11 cellular contexts compared by ENCODE assay signal in the genomic region with DNA sequence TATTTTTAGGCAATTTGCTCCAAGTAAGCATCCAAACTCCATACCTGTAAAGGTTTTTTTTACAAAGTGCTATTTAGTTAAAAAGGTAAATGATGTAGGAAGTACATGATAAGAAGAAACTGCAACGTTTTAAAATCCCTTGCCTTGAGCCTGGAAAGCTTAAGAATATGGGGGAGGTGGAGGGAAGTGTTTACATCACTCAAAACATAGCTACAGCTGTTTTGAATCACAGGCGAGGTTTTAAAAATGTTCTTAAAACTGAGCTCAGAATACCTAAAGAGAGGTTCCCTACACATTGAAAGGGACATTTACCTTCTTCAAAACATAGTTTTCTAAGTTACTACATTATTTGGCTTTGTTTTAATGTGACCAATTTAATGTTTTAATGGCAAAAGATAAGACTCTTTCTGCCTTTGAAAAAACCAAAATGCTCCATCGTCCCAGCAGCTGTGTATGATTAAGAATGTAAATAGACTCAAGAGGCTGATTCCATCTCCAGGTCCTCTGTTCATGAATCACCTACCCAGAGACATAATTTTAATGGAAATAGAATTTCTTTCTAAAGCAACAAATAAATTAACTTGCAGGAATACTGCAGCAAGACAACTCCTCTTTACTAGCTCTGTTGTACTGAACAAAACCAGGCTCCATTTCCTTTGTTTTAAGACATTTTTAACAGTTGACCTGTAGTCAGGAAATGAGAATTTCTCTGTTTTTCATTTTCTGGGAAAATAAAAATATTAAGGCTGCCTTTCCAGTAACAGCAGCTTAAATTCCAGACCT. TPM values are rescaled to one million over a fixed set of nuclear protein-coding genes. Genes with fewer than 3 reads are reported as not detected.
DNase-seq lines count a peak whose midpoint lies in the region; ATAC-seq and TF ChIP-seq lines count a peak whose summit lies in the region.
"Had no signal": no experiment of that assay in that cellular context is flagged by ENCODE, and none has a peak within 500 bp of the region (broad histone marks: within the 10 kb centered on the region; RNA-seq: fewer than 3 reads in every experiment).

No MANE protein-coding gene starts in this region.

- H3K27me3 ChIP-seq in SK-N-SH (ENCODE audit: insufficient read depth): no peaks in the 10 kb centered on the region
- H3K27me3 ChIP-seq: BLaER1 had no signal

- no peaks in the 10 kb centered on the region for H3K36me3 ChIP-seq in SK-N-SH (replicated peaks in 1 of 2; ENCODE audit: control insufficient read depth in 1 of 2, insufficient read depth in 2 of 2, low read length in 1 of 2)
- H3K36me3 ChIP-seq: BLaER1 had no signal

- H3K4me1 ChIP-seq in SK-N-SH (ENCODE audit: control insufficient read depth in 1 of 2, insufficient read depth in 2 of 2, low read depth in 1 of 2, low read length in 1 of 2): peaks cover 21 to 40% of the 10 kb centered on the region in 2 experiments; a peak in 3 of 4 replicates
- H3K4me1 ChIP-seq: BLaER1 had no signal

- H4K20me1 ChIP-seq in SK-N-SH (ENCODE audit: insufficient read depth): no peaks in the 10 kb centered on the region
- H4K20me1 ChIP-seq: BLaER1 had no signal

- intact Hi-C loops in natural killer cell (cut with micrococcal nuclease): no loop called here

- CTCF ChIA-PET in SK-N-SH (lab: Yijun Ruan, JAX): interaction anchor here (0.8 to 3.1 kb wide), 7 partner anchors 120 to 1908 kb away, joined by 3 to 12 read pairs (median 6); no protein-coding TSS in a partner anchor

- H3K27me3 Mint-ChIP-seq in natural killer cell (ENCODE audit: low read depth in 2 of 2): no peaks in the 10 kb centered on the region

- H3K9me3 ChIP-seq in SK-N-SH: no peaks in the 10 kb centered on the region
- H3K9me3 ChIP-seq: BLaER1 had no signal

- TF ChIP-seq EP300 in SK-N-SH (IDR thresholded peaks at IDR 0.05; ENCODE audit: borderline replicate concordance in 1 of 2, low read depth in 1 of 2, low read length in 1 of 2): peak; percentile 77 to 92; a peak in 3 of 4 replicates

- H3K79me2 ChIP-seq in SK-N-SH (ENCODE audit: insufficient read depth): no peaks in the 10 kb centered on the region

- TF ChIP-seq RAD21 in SK-N-SH (IDR thresholded peaks at IDR 0.05; ENCODE audit: low read length): 0 out of 2 replicates have a peak, but pooled peaks have one; percentile 16

- peak overlapping the region; percentile 77 for H3K4me2 ChIP-seq in SK-N-SH
- H3K4me2 ChIP-seq: BLaER1 had no signal

- no peaks in the 10 kb centered on the region for H3K36me3 Mint-ChIP-seq in natural killer cell

- TF ChIP-seq CTCF in SK-N-SH (IDR thresholded peaks at IDR 0.05) (no peak), natural killer cell (IDR thresholded peaks at IDR 0.05) (no peak)

- H3K9me2 ChIP-seq in SK-N-SH: no peaks in the 10 kb centered on the region

- H3F3A ChIP-seq in SK-N-SH (replicated peaks; ENCODE audit: insufficient read depth): peaks cover 75% of the 10 kb centered on the region

- ATAC-seq in HG02981 (IDR thresholded peaks at IDR 0.05; ENCODE audit: unreplicated experiment) (no peak), natural killer cell (no peak), GM18502 (IDR thresholded peaks at IDR 0.05; ENCODE audit: poor library complexity, unreplicated experiment) (no peak)

- peak overlapping the region; percentile 99 to 100 for H3K27ac ChIP-seq in SK-N-SH (ENCODE audit: low read depth in 2 of 2, low read length in 1 of 2)
- H3K27ac ChIP-seq: BLaER1 had no signal

- H3K4me1 Mint-ChIP-seq in natural killer cell: no peaks in the 10 kb centered on the region

- WGBS in SK-N-SH (ENCODE audit: low lambda C conversion rate): 2% methylated on average over 3 of the region's 3 CpGs

- H3K9ac ChIP-seq in SK-N-SH: peak overlapping the region; percentile 91
- H3K9ac ChIP-seq: BLaER1 had no signal

- POLR2A ChIA-PET in SK-N-SH (lab: Yijun Ruan, JAX): no interaction called here

- H3K27ac Mint-ChIP-seq in natural killer cell: no peak overlapping the region

- no peaks in the 10 kb centered on the region for H3K9me3 Mint-ChIP-seq in natural killer cell

- peak overlapping the region; percentile 27; the same call in 1 of the 2 replicates for H2AFZ ChIP-seq in SK-N-SH (ENCODE audit: low read depth)

- DNase-seq in NCI-H2029 (lab: John Stamatoyannopoulos, UW) (peak; percentile 24), NCI-H2029 treated with DMSO at 0.1 percent for 48 hours (lab: John Stamatoyannopoulos, UW) (no peak), SK-N-SH (peak; percentile 44), fibroblast of peridontal ligament (ENCODE audit: extremely low read depth) (peak; percentile 90), smooth muscle cell of the brain vasculature (ENCODE audit: low read depth, low spot score) (peak; percentile 65), natural killer cell (no peak)
- DNase-seq: activated effector memory CD4-positive, alpha-beta T cell treated with Interleukin-2 at 50 U/mL for 16 hours; RPMI8226 had no signal

- H3K4me3 Mint-ChIP-seq in natural killer cell: no peak overlapping the region

- H3K4me3 ChIP-seq in SK-N-SH (ENCODE audit: low read depth in 2 of 2, low read length in 1 of 2): peak overlapping the region; percentile 21 to 45; a peak in 3 of 4 replicates
- H3K4me3 ChIP-seq: BLaER1 had no signal

TF ChIP-seq in SK-N-SH, 30 proteins besides CTCF, POLR2A, EP300 and RAD21 (continues in another document):
- no peak for TF ChIP-seq MXI1 (IDR thresholded peaks at IDR 0.05; ENCODE audit: low read depth, low read length)
- TF ChIP-seq, protein P1, sequence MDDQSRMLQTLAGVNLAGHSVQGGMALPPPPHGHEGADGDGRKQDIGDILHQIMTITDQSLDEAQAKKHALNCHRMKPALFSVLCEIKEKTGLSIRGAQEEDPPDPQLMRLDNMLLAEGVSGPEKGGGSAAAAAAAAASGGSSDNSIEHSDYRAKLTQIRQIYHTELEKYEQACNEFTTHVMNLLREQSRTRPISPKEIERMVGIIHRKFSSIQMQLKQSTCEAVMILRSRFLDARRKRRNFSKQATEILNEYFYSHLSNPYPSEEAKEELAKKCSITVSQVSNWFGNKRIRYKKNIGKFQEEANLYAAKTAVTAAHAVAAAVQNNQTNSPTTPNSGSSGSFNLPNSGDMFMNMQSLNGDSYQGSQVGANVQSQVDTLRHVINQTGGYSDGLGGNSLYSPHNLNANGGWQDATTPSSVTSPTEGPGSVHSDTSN (IDR thresholded peaks at IDR 0.05): peak; percentile 78
- TF ChIP-seq SMC3 (IDR thresholded peaks at IDR 0.05; ENCODE audit: low read depth, low read length): no peak
- TF ChIP-seq, protein P2, sequence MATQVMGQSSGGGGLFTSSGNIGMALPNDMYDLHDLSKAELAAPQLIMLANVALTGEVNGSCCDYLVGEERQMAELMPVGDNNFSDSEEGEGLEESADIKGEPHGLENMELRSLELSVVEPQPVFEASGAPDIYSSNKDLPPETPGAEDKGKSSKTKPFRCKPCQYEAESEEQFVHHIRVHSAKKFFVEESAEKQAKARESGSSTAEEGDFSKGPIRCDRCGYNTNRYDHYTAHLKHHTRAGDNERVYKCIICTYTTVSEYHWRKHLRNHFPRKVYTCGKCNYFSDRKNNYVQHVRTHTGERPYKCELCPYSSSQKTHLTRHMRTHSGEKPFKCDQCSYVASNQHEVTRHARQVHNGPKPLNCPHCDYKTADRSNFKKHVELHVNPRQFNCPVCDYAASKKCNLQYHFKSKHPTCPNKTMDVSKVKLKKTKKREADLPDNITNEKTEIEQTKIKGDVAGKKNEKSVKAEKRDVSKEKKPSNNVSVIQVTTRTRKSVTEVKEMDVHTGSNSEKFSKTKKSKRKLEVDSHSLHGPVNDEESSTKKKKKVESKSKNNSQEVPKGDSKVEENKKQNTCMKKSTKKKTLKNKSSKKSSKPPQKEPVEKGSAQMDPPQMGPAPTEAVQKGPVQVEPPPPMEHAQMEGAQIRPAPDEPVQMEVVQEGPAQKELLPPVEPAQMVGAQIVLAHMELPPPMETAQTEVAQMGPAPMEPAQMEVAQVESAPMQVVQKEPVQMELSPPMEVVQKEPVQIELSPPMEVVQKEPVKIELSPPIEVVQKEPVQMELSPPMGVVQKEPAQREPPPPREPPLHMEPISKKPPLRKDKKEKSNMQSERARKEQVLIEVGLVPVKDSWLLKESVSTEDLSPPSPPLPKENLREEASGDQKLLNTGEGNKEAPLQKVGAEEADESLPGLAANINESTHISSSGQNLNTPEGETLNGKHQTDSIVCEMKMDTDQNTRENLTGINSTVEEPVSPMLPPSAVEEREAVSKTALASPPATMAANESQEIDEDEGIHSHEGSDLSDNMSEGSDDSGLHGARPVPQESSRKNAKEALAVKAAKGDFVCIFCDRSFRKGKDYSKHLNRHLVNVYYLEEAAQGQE (IDR thresholded peaks at IDR 0.05; ENCODE audit: low read depth, low read length): no peak
- peak; percentile 76; the same call in 1 of the 2 replicates for TF ChIP-seq TEAD4 (IDR thresholded peaks at IDR 0.05; ENCODE audit: borderline replicate concordance, insufficient read depth)
- peak; percentile 72; the same call in 1 of the 2 replicates for TF ChIP-seq YY1 (IDR thresholded peaks at IDR 0.05; ENCODE audit: low read depth)
- TF ChIP-seq CHD2 (IDR thresholded peaks at IDR 0.05; ENCODE audit: low read length, partially characterized antibody): no peak
- TF ChIP-seq FOSL2 (IDR thresholded peaks at IDR 0.05; ENCODE audit: borderline replicate concordance, low read depth): peak; percentile 82
- 0 out of 2 replicates have a peak, but pooled peaks have one; percentile 7 for TF ChIP-seq GABPA (IDR thresholded peaks at IDR 0.05; ENCODE audit: low read depth)
- TF ChIP-seq, protein P3, sequence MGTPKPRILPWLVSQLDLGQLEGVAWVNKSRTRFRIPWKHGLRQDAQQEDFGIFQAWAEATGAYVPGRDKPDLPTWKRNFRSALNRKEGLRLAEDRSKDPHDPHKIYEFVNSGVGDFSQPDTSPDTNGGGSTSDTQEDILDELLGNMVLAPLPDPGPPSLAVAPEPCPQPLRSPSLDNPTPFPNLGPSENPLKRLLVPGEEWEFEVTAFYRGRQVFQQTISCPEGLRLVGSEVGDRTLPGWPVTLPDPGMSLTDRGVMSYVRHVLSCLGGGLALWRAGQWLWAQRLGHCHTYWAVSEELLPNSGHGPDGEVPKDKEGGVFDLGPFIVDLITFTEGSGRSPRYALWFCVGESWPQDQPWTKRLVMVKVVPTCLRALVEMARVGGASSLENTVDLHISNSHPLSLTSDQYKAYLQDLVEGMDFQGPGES (IDR thresholded peaks at IDR 0.05; ENCODE audit: low read depth, low read length): no peak
- no peak for TF ChIP-seq RCOR1 (IDR thresholded peaks at IDR 0.05; ENCODE audit: low read length)
- TF ChIP-seq EZH2phosphoT487 (IDR thresholded peaks at IDR 0.05; ENCODE audit: borderline replicate concordance, low read depth): no peak
- peak; percentile 79 for TF ChIP-seq MEF2A (IDR thresholded peaks at IDR 0.05; ENCODE audit: borderline replicate concordance, low read depth)
- peak; percentile 30; the same call in 1 of the 2 replicates for TF ChIP-seq RXRA (IDR thresholded peaks at IDR 0.05; ENCODE audit: borderline replicate concordance, low read depth)
- TF ChIP-seq GATA2 (CRISPR knock-in tag; IDR thresholded peaks at IDR 0.05): peak; percentile 79

RNA-seq across cellular contexts. Expression of a gene that starts 33.9 kb away (rescaled TPM):
- 25.6 and 37.4 TPM in 2 replicates for polyA plus RNA-seq in SK-N-SH (2012; rRNA removed)
- polyA plus RNA-seq in SK-N-SH (2012; cell fraction: cytosol; rRNA removed): 31.5 and 35.6 TPM in 2 replicates
- polyA plus RNA-seq in SK-N-SH (2012; cell fraction: nucleus; rRNA removed): 40.2 and 84.1 TPM in 2 replicates
- total RNA-seq in natural killer cell: 10 to 100 TPM; 31.4 to 38.5 (median 32.3) TPM

Comparison
In these comparisons a context has a peak if more than half of its experiments do, and no peak if none do; other contexts are left out.
1. DNase-seq: peak in NCI-H2029 (single experiment), SK-N-SH (single experiment), fibroblast of peridontal ligament (single experiment) and smooth muscle cell of the brain vasculature (single experiment); none in NCI-H2029 treated with DMSO at 0.1 percent for 48 hours (single experiment) and natural killer cell (single experiment).